ENCODE assay signal across 11 cellular contexts in genomic region chr18:55307505-55307904, GRCh38.
A peak's percentile ranks its signal among the peaks of the same experiment; 100 is the strongest.
DNase-seq lines count a peak whose midpoint lies in the region; ATAC-seq and FAIRE-seq lines count a peak whose summit lies in the region.
"Had no signal": no experiment of that assay in that cellular context is flagged by ENCODE, and none has a peak within 500 bp of the region (broad histone marks: within the 10 kb centered on the region; RNA-seq: fewer than 3 reads in every experiment).

No MANE protein-coding gene starts in this region.

- ATAC-seq in GM19455 (IDR thresholded peaks at IDR 0.05; ENCODE audit: unreplicated experiment), result peak; percentile 67
- peak; percentile 49 for ATAC-seq in HG03025 (IDR thresholded peaks at IDR 0.05; ENCODE audit: low FRiP score, unreplicated experiment)

- DNase-seq in GM18507 (ENCODE audit: extremely low spot score, insufficient read length, low read depth) (no peak), NCI-H1417 (lab: John Stamatoyannopoulos, UW) (peak in 2 of 3 experiments; percentile 85 to 98), hepatic stellate cell (ENCODE audit: low spot score) (no peak), EL (no peak)
- no peak for DNase-seq in activated T-cell treated with anti-CD3 and anti-CD28 coated beads, Interleukin-2, amount 50 U/mL, for 48 hours
- no peak for DNase-seq in stimulated activated CD4-positive, alpha-beta T cell treated with anti-CD3 and anti-CD28 coated beads, Interleukin-4, amount 100 ng/mL, for 24 hours
- DNase-seq: activated naive CD4-positive, alpha-beta T cell treated with anti-CD3 and anti-CD28 coated beads for 36 hours; substantia nigra had no signal

- peak; percentile 59 for FAIRE-seq in GM18507 (lab: Jason Lieb, UNC)
- FAIRE-seq: endothelial cell of umbilical vein had no signal

Comparison
In these comparisons a context has a peak if more than half of its experiments do, and no peak if none do; other contexts are left out.
1. DNase-seq: peak in NCI-H1417 (2 of 3); none in GM18507 (single experiment), activated T-cell treated with anti-CD3 and anti-CD28 coated beads, Interleukin-2, amount 50 U/mL, for 48 hours (0 of 2), hepatic stellate cell (single experiment), EL (single experiment) and stimulated activated CD4-positive, alpha-beta T cell treated with anti-CD3 and anti-CD28 coated beads, Interleukin-4, amount 100 ng/mL, for 24 hours (single experiment).